8 cellular contexts compared by ENCODE assay signal in the genomic region with DNA sequence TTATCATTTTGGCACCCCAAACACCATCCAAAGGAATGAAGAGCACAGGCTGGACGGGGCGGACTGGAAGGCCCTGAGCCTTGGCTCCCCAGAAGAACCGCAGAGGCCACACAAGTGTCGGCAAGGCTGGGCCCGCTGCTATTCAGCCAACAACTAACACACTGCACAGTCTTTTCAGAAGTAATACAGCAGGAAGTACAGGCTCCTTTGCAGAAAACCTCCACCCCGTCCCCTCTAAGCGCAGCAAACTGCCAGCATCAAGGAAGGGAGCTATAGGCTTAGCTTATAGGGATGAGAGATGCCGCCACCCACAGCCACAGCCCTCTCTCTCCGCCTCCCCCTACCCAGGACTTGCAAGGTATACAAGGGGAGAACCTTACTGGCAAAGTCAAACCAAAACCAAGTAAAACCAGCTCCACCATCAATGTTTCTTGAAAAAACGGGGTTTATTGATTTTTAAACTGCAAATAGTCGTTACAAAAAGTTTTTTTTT. TPM values are rescaled to one million over a fixed set of nuclear protein-coding genes. Genes with fewer than 3 reads are reported as not detected.
DNase-seq lines count a peak whose midpoint lies in the region; ATAC-seq and TF ChIP-seq lines count a peak whose summit lies in the region.

No MANE protein-coding gene starts in this region.

- H3K9ac ChIP-seq in HUES48 (ENCODE audit: low read depth, low read length) (no peak overlapping the region), smooth muscle cell (ENCODE audit: low read depth) (no peak overlapping the region)

- peak; percentile 31 for DNase-seq in activated effector memory CD4-positive, alpha-beta T cell treated with Interleukin-2 at 50 U/mL for 16 hours
- DNase-seq in right atrium auricular region (ENCODE audit: low spot score) (peak; percentile 66), smooth muscle cell (lab: John Stamatoyannopoulos, UW; ENCODE audit: unreplicated experiment) (no peak), iPS-NIHi7 (ENCODE audit: extremely low spot score) (no peak), HuH-7 (ENCODE audit: low spot score) (no peak), AML-193 (lab: John Stamatoyannopoulos, UW) (no peak)

- H3K27me3 ChIP-seq in HUES48 (ENCODE audit: control insufficient read depth, insufficient read depth, low read length) (no peaks in the 10 kb centered on the region), right atrium auricular region (no peaks in the 10 kb centered on the region), smooth muscle cell (ENCODE audit: low read depth) (no peaks in the 10 kb centered on the region)

- peaks cover 66% of the 10 kb centered on the region for H3F3A ChIP-seq in smooth muscle cell (ENCODE audit: low read depth)

- H3K27ac ChIP-seq in HUES48 (ENCODE audit: low read depth, low read length) (peak overlapping the region; percentile 72), right atrium auricular region (peak overlapping the region; percentile 100), smooth muscle cell (ENCODE audit: low read depth) (peak overlapping the region; percentile 99)

- H3K36me3 ChIP-seq in HUES48 (ENCODE audit: control insufficient read depth, insufficient read depth, low read length), result peaks cover 41% of the 10 kb centered on the region
- H3K36me3 ChIP-seq in right atrium auricular region, result peaks cover 52% of the 10 kb centered on the region
- H3K36me3 ChIP-seq in smooth muscle cell (ENCODE audit: low read depth), result peaks cover 8% of the 10 kb centered on the region

- peaks cover 49% of the 10 kb centered on the region for H3K79me2 ChIP-seq in smooth muscle cell (ENCODE audit: low read depth)

- no peaks in the 10 kb centered on the region for H3K9me3 ChIP-seq in HUES48 (ENCODE audit: control insufficient read depth, insufficient read depth, low read length)
- no peaks in the 10 kb centered on the region for H3K9me3 ChIP-seq in right atrium auricular region
- no peaks in the 10 kb centered on the region for H3K9me3 ChIP-seq in smooth muscle cell (replicated peaks; ENCODE audit: low read depth)

- H3K4me1 ChIP-seq in HUES48 (ENCODE audit: control insufficient read depth, insufficient read depth, low read length) (peaks cover 16% of the 10 kb centered on the region), right atrium auricular region (peaks cover 0 to 51% of the 10 kb centered on the region in 2 donors), smooth muscle cell (ENCODE audit: low read depth) (peaks cover 21% of the 10 kb centered on the region)

- ATAC-seq in HG03196 (IDR thresholded peaks at IDR 0.05; ENCODE audit: unreplicated experiment), result no peak

- peak overlapping the region; percentile 91 for H3K4me2 ChIP-seq in smooth muscle cell

- peaks cover 60% of the 10 kb centered on the region for H4K20me1 ChIP-seq in smooth muscle cell (ENCODE audit: low read depth)

- H2AFZ ChIP-seq in smooth muscle cell (ENCODE audit: low read depth), result no peak overlapping the region

- 68% methylated on average over 11 of the region's 11 CpGs for WGBS in smooth muscle cell (ENCODE audit: low lambda C conversion rate)

- TF ChIP-seq CTCF in right atrium auricular region (IDR thresholded peaks at IDR 0.05) (no peak), smooth muscle cell (IDR thresholded peaks at IDR 0.05; ENCODE audit: borderline replicate concordance, insufficient read depth, poor library complexity, severe bottlenecking) (no peak)

- H3K4me3 ChIP-seq in HUES48 (ENCODE audit: low read depth, low read length), result no peak overlapping the region
- H3K4me3 ChIP-seq in right atrium auricular region, result no peak overlapping the region
- peak overlapping the region; percentile 97 for H3K4me3 ChIP-seq in smooth muscle cell

RNA-seq across cellular contexts. Expression of a gene that starts 5.6 kb away (rescaled TPM):
- total RNA-seq in right atrium auricular region (100 to 1,000 TPM in 1 of 2 donors, 10 to 100 TPM in 1; 66.6 to 276 TPM), smooth muscle cell (133 and 166 TPM in 2 replicates)
- polyA plus RNA-seq in smooth muscle cell, result 418 and 450 TPM in 2 replicates

Comparison
In these comparisons a context has a peak if more than half of its experiments do, and no peak if none do; other contexts are left out.
1. DNase-seq: peak in activated effector memory CD4-positive, alpha-beta T cell treated with Interleukin-2 at 50 U/mL for 16 hours (single experiment) and right atrium auricular region (single experiment); none in smooth muscle cell (single experiment), iPS-NIHi7 (single experiment), HuH-7 (single experiment) and AML-193 (0 of 2).
2. Peak in every context shown above with its lines, with median percentiles within 50 percentile points of each other: H3K27ac ChIP-seq.